In the genomic region with DNA sequence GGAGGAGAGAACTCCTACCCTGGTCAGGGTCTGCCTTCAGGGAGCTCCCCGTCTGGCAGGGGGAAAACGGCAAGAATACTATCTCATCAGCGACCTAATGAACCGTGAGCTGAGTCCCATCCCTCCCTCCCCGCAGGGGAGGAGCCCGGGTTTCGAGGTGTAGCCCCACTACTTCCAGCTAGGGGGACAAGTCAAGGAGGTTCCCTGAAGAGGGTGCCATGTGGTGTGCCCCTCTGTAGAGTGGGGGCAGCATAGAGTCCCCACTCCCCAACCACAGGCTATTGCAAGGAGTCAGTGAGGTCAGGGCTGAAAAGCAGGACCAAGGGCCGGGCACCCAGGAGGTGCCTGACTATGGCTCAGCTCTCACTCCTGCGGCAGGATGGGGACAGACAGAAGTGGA, we compare ENCODE assay signal across 1 cellular context.
TF ChIP-seq lines count a peak whose summit lies in the region.

No MANE protein-coding gene starts in this region.

TF ChIP-seq in A549, 52 proteins besides CTCF, POLR2A, EP300 and RAD21:
- no peak for TF ChIP-seq JUN (IDR thresholded peaks at IDR 0.05)
- TF ChIP-seq, protein P1, sequence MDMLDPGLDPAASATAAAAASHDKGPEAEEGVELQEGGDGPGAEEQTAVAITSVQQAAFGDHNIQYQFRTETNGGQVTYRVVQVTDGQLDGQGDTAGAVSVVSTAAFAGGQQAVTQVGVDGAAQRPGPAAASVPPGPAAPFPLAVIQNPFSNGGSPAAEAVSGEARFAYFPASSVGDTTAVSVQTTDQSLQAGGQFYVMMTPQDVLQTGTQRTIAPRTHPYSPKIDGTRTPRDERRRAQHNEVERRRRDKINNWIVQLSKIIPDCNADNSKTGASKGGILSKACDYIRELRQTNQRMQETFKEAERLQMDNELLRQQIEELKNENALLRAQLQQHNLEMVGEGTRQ (IDR thresholded peaks at IDR 0.05) = no peak
- no peak for TF ChIP-seq BHLHE40 (IDR thresholded peaks at IDR 0.05; ENCODE audit: low read depth, low read length)
- TF ChIP-seq CBX2 (IDR thresholded peaks at IDR 0.05; ENCODE audit: borderline replicate concordance, low read depth) = no peak
- TF ChIP-seq FOSL2 (IDR thresholded peaks at IDR 0.05) = no peak
- TF ChIP-seq FOSL2 (CRISPR knock-in tag; IDR thresholded peaks at IDR 0.05) = no peak
- TF ChIP-seq, protein P2, sequence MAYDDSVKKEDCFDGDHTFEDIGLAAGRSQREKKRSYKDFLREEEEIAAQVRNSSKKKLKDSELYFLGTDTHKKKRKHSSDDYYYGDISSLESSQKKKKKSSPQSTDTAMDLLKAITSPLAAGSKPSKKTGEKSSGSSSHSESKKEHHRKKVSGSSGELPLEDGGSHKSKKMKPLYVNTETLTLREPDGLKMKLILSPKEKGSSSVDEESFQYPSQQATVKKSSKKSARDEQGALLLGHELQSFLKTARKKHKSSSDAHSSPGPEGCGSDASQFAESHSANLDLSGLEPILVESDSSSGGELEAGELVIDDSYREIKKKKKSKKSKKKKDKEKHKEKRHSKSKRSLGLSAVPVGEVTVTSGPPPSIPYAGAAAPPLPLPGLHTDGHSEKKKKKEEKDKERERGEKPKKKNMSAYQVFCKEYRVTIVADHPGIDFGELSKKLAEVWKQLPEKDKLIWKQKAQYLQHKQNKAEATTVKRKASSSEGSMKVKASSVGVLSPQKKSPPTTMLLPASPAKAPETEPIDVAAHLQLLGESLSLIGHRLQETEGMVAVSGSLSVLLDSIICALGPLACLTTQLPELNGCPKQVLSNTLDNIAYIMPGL (CRISPR knock-in tag; IDR thresholded peaks at IDR 0.05; ENCODE audit: borderline replicate concordance) = no peak
- TF ChIP-seq RARB (CRISPR knock-in tag; IDR thresholded peaks at IDR 0.05) = no peak
- TF ChIP-seq PHF8 (IDR thresholded peaks at IDR 0.05; ENCODE audit: borderline replicate concordance, low read depth) = no peak
